In genomic region chr2:227180286-227180685, GRCh38 we compare ENCODE assay signal across 1 cellular context.
TF ChIP-seq lines count a peak whose summit lies in the region.

No MANE protein-coding gene starts in this region.

TF ChIP-seq in IMR-90, 13 proteins besides CTCF, POLR2A, EP300 and RAD21 (continued from another document):
- TF ChIP-seq, protein P1, sequence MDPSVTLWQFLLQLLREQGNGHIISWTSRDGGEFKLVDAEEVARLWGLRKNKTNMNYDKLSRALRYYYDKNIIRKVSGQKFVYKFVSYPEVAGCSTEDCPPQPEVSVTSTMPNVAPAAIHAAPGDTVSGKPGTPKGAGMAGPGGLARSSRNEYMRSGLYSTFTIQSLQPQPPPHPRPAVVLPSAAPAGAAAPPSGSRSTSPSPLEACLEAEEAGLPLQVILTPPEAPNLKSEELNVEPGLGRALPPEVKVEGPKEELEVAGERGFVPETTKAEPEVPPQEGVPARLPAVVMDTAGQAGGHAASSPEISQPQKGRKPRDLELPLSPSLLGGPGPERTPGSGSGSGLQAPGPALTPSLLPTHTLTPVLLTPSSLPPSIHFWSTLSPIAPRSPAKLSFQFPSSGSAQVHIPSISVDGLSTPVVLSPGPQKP (IDR thresholded peaks at IDR 0.05; ENCODE audit: borderline replicate concordance, low read depth, low read length): no peak
- TF ChIP-seq USF2 (IDR thresholded peaks at IDR 0.05; ENCODE audit: low read depth, low read length) (no peak), RCOR1 (IDR thresholded peaks at IDR 0.05; ENCODE audit: insufficient replicate concordance, low read length) (no peak), MAFK (IDR thresholded peaks at IDR 0.05; ENCODE audit: low read depth, low read length) (no peak), NFE2L2 (IDR thresholded peaks at IDR 0.05; ENCODE audit: low read depth, low read length) (no peak), SMC3 (IDR thresholded peaks at IDR 0.05; ENCODE audit: low read depth, low read length) (no peak)
